1 cellular context compared by ENCODE assay signal in genomic region chr11:123135863-123136446, GRCh38.
TF ChIP-seq lines count a peak whose summit lies in the region.

No MANE protein-coding gene starts in this region.

TF ChIP-seq in GM23338, 12 proteins besides CTCF, POLR2A, EP300 and RAD21 (continued from another document):
- TF ChIP-seq, protein P1, sequence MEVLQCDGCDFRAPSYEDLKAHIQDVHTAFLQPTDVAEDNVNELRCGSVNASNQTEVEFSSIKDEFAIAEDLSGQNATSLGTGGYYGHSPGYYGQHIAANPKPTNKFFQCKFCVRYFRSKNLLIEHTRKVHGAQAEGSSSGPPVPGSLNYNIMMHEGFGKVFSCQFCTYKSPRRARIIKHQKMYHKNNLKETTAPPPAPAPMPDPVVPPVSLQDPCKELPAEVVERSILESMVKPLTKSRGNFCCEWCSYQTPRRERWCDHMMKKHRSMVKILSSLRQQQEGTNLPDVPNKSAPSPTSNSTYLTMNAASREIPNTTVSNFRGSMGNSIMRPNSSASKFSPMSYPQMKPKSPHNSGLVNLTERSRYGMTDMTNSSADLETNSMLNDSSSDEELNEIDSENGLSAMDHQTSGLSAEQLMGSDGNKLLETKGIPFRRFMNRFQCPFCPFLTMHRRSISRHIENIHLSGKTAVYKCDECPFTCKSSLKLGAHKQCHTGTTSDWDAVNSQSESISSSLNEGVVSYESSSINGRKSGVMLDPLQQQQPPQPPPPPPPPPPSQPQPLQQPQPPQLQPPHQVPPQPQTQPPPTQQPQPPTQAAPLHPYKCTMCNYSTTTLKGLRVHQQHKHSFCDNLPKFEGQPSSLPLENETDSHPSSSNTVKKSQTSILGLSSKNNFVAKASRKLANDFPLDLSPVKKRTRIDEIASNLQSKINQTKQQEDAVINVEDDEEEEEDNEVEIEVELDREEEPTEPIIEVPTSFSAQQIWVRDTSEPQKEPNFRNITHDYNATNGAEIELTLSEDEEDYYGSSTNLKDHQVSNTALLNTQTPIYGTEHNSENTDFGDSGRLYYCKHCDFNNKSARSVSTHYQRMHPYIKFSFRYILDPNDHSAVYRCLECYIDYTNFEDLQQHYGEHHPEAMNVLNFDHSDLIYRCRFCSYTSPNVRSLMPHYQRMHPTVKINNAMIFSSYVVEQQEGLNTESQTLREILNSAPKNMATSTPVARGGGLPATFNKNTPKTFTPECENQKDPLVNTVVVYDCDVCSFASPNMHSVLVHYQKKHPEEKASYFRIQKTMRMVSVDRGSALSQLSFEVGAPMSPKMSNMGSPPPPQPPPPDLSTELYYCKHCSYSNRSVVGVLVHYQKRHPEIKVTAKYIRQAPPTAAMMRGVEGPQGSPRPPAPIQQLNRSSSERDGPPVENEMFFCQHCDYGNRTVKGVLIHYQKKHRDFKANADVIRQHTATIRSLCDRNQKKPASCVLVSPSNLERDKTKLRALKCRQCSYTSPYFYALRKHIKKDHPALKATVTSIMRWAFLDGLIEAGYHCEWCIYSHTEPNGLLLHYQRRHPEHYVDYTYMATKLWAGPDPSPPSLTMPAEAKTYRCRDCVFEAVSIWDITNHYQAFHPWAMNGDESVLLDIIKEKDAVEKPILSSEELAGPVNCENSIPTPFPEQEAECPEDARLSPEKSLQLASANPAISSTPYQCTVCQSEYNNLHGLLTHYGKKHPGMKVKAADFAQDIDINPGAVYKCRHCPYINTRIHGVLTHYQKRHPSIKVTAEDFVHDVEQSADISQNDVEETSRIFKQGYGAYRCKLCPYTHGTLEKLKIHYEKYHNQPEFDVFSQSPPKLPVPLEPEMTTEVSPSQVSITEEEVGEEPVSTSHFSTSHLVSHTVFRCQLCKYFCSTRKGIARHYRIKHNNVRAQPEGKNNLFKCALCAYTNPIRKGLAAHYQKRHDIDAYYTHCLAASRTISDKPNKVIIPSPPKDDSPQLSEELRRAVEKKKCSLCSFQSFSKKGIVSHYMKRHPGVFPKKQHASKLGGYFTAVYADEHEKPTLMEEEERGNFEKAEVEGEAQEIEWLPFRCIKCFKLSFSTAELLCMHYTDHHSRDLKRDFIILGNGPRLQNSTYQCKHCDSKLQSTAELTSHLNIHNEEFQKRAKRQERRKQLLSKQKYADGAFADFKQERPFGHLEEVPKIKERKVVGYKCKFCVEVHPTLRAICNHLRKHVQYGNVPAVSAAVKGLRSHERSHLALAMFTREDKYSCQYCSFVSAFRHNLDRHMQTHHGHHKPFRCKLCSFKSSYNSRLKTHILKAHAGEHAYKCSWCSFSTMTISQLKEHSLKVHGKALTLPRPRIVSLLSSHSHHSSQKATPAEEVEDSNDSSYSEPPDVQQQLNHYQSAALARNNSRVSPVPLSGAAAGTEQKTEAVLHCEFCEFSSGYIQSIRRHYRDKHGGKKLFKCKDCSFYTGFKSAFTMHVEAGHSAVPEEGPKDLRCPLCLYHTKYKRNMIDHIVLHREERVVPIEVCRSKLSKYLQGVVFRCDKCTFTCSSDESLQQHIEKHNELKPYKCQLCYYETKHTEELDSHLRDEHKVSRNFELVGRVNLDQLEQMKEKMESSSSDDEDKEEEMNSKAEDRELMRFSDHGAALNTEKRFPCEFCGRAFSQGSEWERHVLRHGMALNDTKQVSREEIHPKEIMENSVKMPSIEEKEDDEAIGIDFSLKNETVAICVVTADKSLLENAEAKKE (CRISPR knock-in tag; IDR thresholded peaks at IDR 0.05) = no peak
- TF ChIP-seq ZNF331 (CRISPR knock-in tag; IDR thresholded peaks at IDR 0.05; ENCODE audit: low read depth) = no peak
